Comparison of ENCODE assay signal across 1 cellular context in the genomic region with DNA sequence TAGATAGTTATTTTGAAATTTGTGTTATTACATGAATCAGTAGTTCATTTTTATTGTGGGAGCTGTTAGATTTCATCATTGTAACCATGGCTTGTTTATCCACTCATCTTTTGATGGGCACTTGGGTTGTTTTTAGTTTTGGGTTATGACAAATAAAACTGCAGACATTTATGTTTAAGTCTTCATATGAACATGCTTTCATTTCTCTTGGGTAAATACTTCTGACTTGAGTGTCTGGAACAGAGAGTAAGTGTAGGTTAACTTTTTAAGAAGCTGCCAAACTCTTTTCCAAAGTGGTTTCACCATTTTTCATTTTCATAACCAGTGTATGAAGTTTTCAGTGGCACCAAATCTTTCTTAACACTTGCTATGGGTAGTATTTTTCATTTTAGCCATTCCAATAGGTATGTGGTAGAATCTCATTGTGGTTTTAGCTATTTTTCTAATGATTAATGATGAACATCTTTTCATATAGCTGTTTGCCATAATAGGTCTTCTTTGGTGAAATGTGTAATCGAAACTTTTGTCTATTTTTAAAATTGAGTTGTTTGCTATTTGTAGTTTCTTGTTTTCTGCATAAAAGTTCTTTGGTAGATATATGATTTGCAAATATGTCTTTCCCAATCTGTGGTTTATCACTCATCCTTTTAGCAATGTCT.
TF ChIP-seq lines count a peak whose summit lies in the region.

No MANE protein-coding gene starts in this region.

TF ChIP-seq in GM23338, 12 proteins besides CTCF, POLR2A, EP300 and RAD21 (continued from another document):
- TF ChIP-seq ZNF462 (CRISPR knock-in tag; IDR thresholded peaks at IDR 0.05) (no peak), NANOG (IDR thresholded peaks at IDR 0.05; ENCODE audit: borderline replicate concordance) (no peak), ZNF331 (CRISPR knock-in tag; IDR thresholded peaks at IDR 0.05; ENCODE audit: low read depth) (no peak)
